ENCODE assay signal across 10 cellular contexts in the genomic region with DNA sequence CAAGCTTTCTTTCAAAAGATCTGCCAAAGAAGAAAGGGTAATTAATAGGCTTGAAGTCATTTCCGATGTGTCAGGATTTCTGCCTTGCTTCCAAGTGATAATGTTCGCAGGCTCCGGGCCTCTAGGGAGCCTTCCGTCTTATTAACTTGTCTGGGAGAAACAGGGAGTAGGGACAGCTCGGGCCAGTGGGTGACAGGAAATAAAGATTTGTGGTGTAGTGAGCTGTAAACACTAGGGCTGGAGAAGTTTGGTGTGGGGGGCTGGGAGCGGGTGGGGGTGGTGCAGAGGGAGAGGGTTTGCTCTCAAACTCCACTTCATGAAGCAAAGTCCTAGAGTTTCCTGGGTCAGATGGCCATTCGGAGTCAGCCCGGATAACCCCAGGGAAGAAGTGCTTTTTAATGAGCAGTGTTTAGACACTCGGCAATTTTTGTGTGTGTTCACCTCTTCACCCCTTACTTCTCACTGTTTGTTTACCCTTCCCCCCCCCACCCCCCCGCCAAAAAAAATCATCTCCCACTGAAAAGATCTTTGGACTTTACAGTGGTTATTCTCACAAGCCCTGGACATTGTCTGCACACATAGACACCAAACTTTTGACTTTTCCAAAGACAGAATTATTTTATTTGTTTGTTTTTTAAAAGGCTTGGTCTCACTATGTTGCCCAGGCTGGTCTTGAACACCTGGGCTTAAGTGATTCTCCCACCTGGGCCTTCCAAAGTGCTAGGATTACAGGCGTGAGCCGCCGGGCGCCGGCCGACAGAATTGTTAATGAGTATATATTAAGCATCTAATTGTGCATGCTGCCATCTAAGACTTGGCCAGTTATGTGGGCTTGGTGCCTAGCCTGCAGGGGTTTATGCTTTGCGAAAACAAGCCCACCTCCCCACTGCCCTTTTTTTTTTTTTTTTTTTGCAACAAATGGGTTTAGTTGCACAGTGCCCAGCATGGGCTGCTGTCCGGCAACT.
DNase-seq lines count a peak whose midpoint lies in the region; ATAC-seq and TF ChIP-seq lines count a peak whose summit lies in the region.
"Had no signal": no experiment of that assay in that cellular context is flagged by ENCODE, and none has a peak within 500 bp of the region (broad histone marks: within the 10 kb centered on the region; RNA-seq: fewer than 3 reads in every experiment).

No MANE protein-coding gene starts in this region.

- H3K4me3 Mint-ChIP-seq in naive B cell (peak overlapping the region; percentile 39 to 91 (median 79)), CD14-positive monocyte (no peak overlapping the region)
- H3K4me3 Mint-ChIP-seq: CD4-positive, alpha-beta memory T cell; T-helper 1 cell treated with Interleukin-12 subunit alpha and Interleukin-12 subunit beta and Interleukin-4 antibody, amounts not matched to agents 30 μg/mL and 1 μg/mL, for 36 hours had no signal

- intact Hi-C loops in CD14-positive monocyte (cut with micrococcal nuclease) = no loop called here

- 75 to 78% methylated on average over 17 of the region's 18 CpGs for WGBS in ectodermal cell, 2 experiments

- H3K27ac Mint-ChIP-seq in naive B cell (peak overlapping the region; percentile 94 to 99 (median 96)), CD14-positive monocyte (peak overlapping the region in 1 of 7 donors; percentile 42)
- H3K27ac Mint-ChIP-seq: T-helper 1 cell treated with Interleukin-12 subunit alpha and Interleukin-12 subunit beta and Interleukin-4 antibody, amounts not matched to agents 30 μg/mL and 1 μg/mL, for 36 hours had no signal

- no peak for TF ChIP-seq CTCF in CD14-positive monocyte (IDR thresholded peaks at IDR 0.05)

- H3K27me3 Mint-ChIP-seq in naive B cell (no peaks in the 10 kb centered on the region), CD14-positive monocyte (ENCODE audit: low read depth in 3 of 3) (peaks cover 4 to 9% (median 8%) of the 10 kb centered on the region in 3 donors)
- H3K27me3 Mint-ChIP-seq: CD4-positive, alpha-beta memory T cell had no signal

- H3K9me3 Mint-ChIP-seq in naive B cell (peaks cover 0 to 6% (median 0%) of the 10 kb centered on the region in 7 donors), CD14-positive monocyte (peaks cover 0 to 2% (median 0%) of the 10 kb centered on the region in 7 donors)
- H3K9me3 Mint-ChIP-seq: CD4-positive, alpha-beta memory T cell; T-helper 1 cell treated with Interleukin-12 subunit alpha and Interleukin-12 subunit beta and Interleukin-4 antibody, amounts not matched to agents 30 μg/mL and 1 μg/mL, for 36 hours had no signal

- DNase-seq in D341Med (ENCODE audit: low spot score) (peak; percentile 75), NCI-H82 (lab: John Stamatoyannopoulos, UW) (peak; percentile 94), naive B cell (no peak), SHP77 treated with DMSO at 0.1 percent for 48 hours (lab: John Stamatoyannopoulos, UW) (no peak), CD14-positive monocyte (ENCODE audit: low spot score) (no peak)
- DNase-seq in activated T-cell treated with anti-CD3 and anti-CD28 coated beads, Interleukin-2, amount 50 U/mL, for 48 hours = no peak
- DNase-seq: CD4-positive, alpha-beta memory T cell had no signal

- H3K36me3 Mint-ChIP-seq in naive B cell = no peaks in the 10 kb centered on the region
- peaks cover 0 to 4% of the 10 kb centered on the region in 2 donors for H3K36me3 Mint-ChIP-seq in CD14-positive monocyte
- H3K36me3 Mint-ChIP-seq: CD4-positive, alpha-beta memory T cell had no signal

- no peak for ATAC-seq in naive B cell (ENCODE audit: low read depth in 2 of 2)
- ATAC-seq in HG03196 (IDR thresholded peaks at IDR 0.05; ENCODE audit: unreplicated experiment) = no peak

- H3K9me3 ChIP-seq in ectodermal cell (ENCODE audit: control insufficient read depth, low read length) = no peaks in the 10 kb centered on the region

- no peak overlapping the region for H3K4me3 ChIP-seq in ectodermal cell (ENCODE audit: insufficient read depth, low read depth, low read length)

- no peaks in the 10 kb centered on the region for H3K27me3 ChIP-seq in ectodermal cell (ENCODE audit: control insufficient read depth, insufficient read depth, low read length, poor library complexity, severe bottlenecking)

- H3K4me1 Mint-ChIP-seq in naive B cell (peaks cover 60 to 83% (median 77%) of the 10 kb centered on the region in 3 donors), CD14-positive monocyte (peaks cover 26% of the 10 kb centered on the region)

- no peaks in the 10 kb centered on the region for H3K36me3 ChIP-seq in ectodermal cell (ENCODE audit: control insufficient read depth, insufficient read depth, low read length)

- peak overlapping the region; percentile 39 for H3K27ac ChIP-seq in ectodermal cell (ENCODE audit: insufficient read depth, low read depth, low read length, poor library complexity, severe bottlenecking)

- peaks cover 91% of the 10 kb centered on the region for H3K4me1 ChIP-seq in ectodermal cell (ENCODE audit: control insufficient read depth, insufficient read depth, low read length)

Comparison
In these comparisons a context has a peak if more than half of its experiments do, and no peak if none do; other contexts are left out.
1. DNase-seq: peak in D341Med (single experiment) and NCI-H82 (single experiment); none in naive B cell (single experiment), activated T-cell treated with anti-CD3 and anti-CD28 coated beads, Interleukin-2, amount 50 U/mL, for 48 hours (0 of 2), SHP77 treated with DMSO at 0.1 percent for 48 hours (single experiment) and CD14-positive monocyte (single experiment).
2. H3K4me3 Mint-ChIP-seq: peak in naive B cell (8 of 8); none in CD14-positive monocyte (0 of 2).